Comparison of ENCODE assay signal across 15 cellular contexts in genomic region chr15:36645106-36645505, GRCh38.
DNase-seq lines count a peak whose midpoint lies in the region; ATAC-seq, FAIRE-seq and TF ChIP-seq lines count a peak whose summit lies in the region.
"Had no signal": no experiment of that assay in that cellular context is flagged by ENCODE, and none has a peak within 500 bp of the region (broad histone marks: within the 10 kb centered on the region; RNA-seq: fewer than 3 reads in every experiment).

No MANE protein-coding gene starts in this region.

- peaks cover 0 to 26% (median 0%) of the 10 kb centered on the region in 9 donors for H3K36me3 ChIP-seq in heart left ventricle
- H3K36me3 ChIP-seq in right atrium auricular region = no peaks in the 10 kb centered on the region
- no peaks in the 10 kb centered on the region for H3K36me3 ChIP-seq in upper lobe of right lung

- H3K27ac Mint-ChIP-seq in activated T-helper 2 cell treated with anti-CD3 and anti-CD28 coated beads, Interferon-gamma antibody, Interleukin-2, Interleukin-4, amounts not matched to agents 10 μg/mL and 5 μg/mL and 100 μg/mL, durations not matched to agents 14 hours and 24 hours and 36 hours = no peak overlapping the region
- H3K27ac Mint-ChIP-seq: activated CD4-positive, alpha-beta T cell treated with anti-CD3 and anti-CD28 coated beads, Interleukin-2, amount 10 ng/mL, durations not matched to agents 7 days and 5 days; T-helper 17 cell had no signal

- no peak for ATAC-seq in heart left ventricle
- no peak for ATAC-seq in upper lobe of right lung
- ATAC-seq: T-helper 17 cell had no signal

- H3K27me3 ChIP-seq in heart left ventricle (no peaks in the 10 kb centered on the region), right atrium auricular region (no peaks in the 10 kb centered on the region), upper lobe of right lung (no peaks in the 10 kb centered on the region)

- TF ChIP-seq POLR2A in heart left ventricle (IDR thresholded peaks at IDR 0.05) = no peak

- FAIRE-seq in RCC 7860 (lab: Jason Lieb, UNC) = peak; percentile 50

- intact Hi-C loops in heart left ventricle (cut with DNase I) (loop anchor here in 2 of 10 donors (5.0 to 10.0 kb wide), 2 partner anchors 140 to 1128 kb away; no protein-coding TSS in a partner anchor), upper lobe of right lung (cut with DNase I) (no loop called here)
- intact Hi-C loops in activated T-helper 2 cell treated with anti-CD3 and anti-CD28 coated beads, Interferon-gamma antibody, Interleukin-2, Interleukin-4, amounts not matched to agents 10 μg/mL and 5 μg/mL and 100 μg/mL, durations not matched to agents 14 hours and 24 hours and 36 hours (cut with micrococcal nuclease) = no loop called here

- H3K4me3 ChIP-seq in heart left ventricle = no peak overlapping the region
- H3K4me3 ChIP-seq in right atrium auricular region = no peak overlapping the region
- no peak overlapping the region for H3K4me3 ChIP-seq in fibroblast of the aortic adventitia (ENCODE audit: low read depth, low read length)
- H3K4me3 ChIP-seq in upper lobe of right lung = no peak overlapping the region

- no peaks in the 10 kb centered on the region for H3K36me3 Mint-ChIP-seq in activated T-helper 2 cell treated with anti-CD3 and anti-CD28 coated beads, Interferon-gamma antibody, Interleukin-2, Interleukin-4, amounts not matched to agents 10 μg/mL and 5 μg/mL and 100 μg/mL, durations not matched to agents 14 hours and 24 hours and 36 hours (ENCODE audit: low read depth)

- H3K4me3 Mint-ChIP-seq in activated T-helper 2 cell treated with anti-CD3 and anti-CD28 coated beads, Interferon-gamma antibody, Interleukin-2, Interleukin-4, amounts not matched to agents 10 μg/mL and 5 μg/mL and 100 μg/mL, durations not matched to agents 14 hours and 24 hours and 36 hours (ENCODE audit: low read depth) = no peak overlapping the region
- H3K4me3 Mint-ChIP-seq: activated CD4-positive, alpha-beta T cell treated with anti-CD3 and anti-CD28 coated beads, Interleukin-2, amount 10 ng/mL, durations not matched to agents 7 days and 5 days; T-helper 17 cell had no signal

- no peak overlapping the region for H3K27ac ChIP-seq in heart left ventricle
- H3K27ac ChIP-seq in right atrium auricular region = no peak overlapping the region
- H3K27ac ChIP-seq in upper lobe of right lung = no peak overlapping the region
- H3K27ac ChIP-seq: parathyroid adenoma had no signal

- H3K27me3 Mint-ChIP-seq in activated T-helper 2 cell treated with anti-CD3 and anti-CD28 coated beads, Interferon-gamma antibody, Interleukin-2, Interleukin-4, amounts not matched to agents 10 μg/mL and 5 μg/mL and 100 μg/mL, durations not matched to agents 14 hours and 24 hours and 36 hours (ENCODE audit: low read depth) = no peaks in the 10 kb centered on the region
- H3K27me3 Mint-ChIP-seq: activated CD4-positive, alpha-beta T cell treated with anti-CD3 and anti-CD28 coated beads, Interleukin-2, amount 10 ng/mL, durations not matched to agents 7 days and 5 days; T-helper 17 cell had no signal

- 55 to 66% (median 56%) methylated on average over 1 of the region's 1 CpG for WGBS in heart left ventricle, 4 donors

- TF ChIP-seq CTCF in heart left ventricle (IDR thresholded peaks at IDR 0.05) (peak in 8 of 12 donors; percentile 12 to 33 (median 18)), right atrium auricular region (IDR thresholded peaks at IDR 0.05) (peak in 1 of 2 donors; percentile 31), fibroblast of the aortic adventitia (IDR thresholded peaks at IDR 0.05; ENCODE audit: insufficient read depth, low read length) (peak; percentile 26), upper lobe of right lung (IDR thresholded peaks at IDR 0.05) (peak; percentile 24)

- H3K4me1 ChIP-seq in heart left ventricle (peaks cover 0 to 10% (median 0%) of the 10 kb centered on the region in 12 donors), right atrium auricular region (no peaks in the 10 kb centered on the region), upper lobe of right lung (no peaks in the 10 kb centered on the region)
- H3K4me1 ChIP-seq: parathyroid adenoma had no signal

- H3K9me3 Mint-ChIP-seq in activated T-helper 2 cell treated with anti-CD3 and anti-CD28 coated beads, Interferon-gamma antibody, Interleukin-2, Interleukin-4, amounts not matched to agents 10 μg/mL and 5 μg/mL and 100 μg/mL, durations not matched to agents 14 hours and 24 hours and 36 hours = no peaks in the 10 kb centered on the region
- H3K9me3 Mint-ChIP-seq: activated CD4-positive, alpha-beta T cell treated with anti-CD3 and anti-CD28 coated beads, Interleukin-2, amount 10 ng/mL, durations not matched to agents 7 days and 5 days had no signal

- H3K9me3 ChIP-seq in heart left ventricle = no peaks in the 10 kb centered on the region
- H3K9me3 ChIP-seq in right atrium auricular region = no peaks in the 10 kb centered on the region
- H3K9me3 ChIP-seq in upper lobe of right lung = no peaks in the 10 kb centered on the region

- DNase-seq in heart left ventricle = no peak
- no peak for DNase-seq in right atrium auricular region (ENCODE audit: low spot score)
- no peak for DNase-seq in RCC 7860 (ENCODE audit: low spot score)
- peak; percentile 48 for DNase-seq in fibroblast of the aortic adventitia (ENCODE audit: low read depth)
- no peak for DNase-seq in upper lobe of right lung
- DNase-seq in NCI-H2196 (lab: John Stamatoyannopoulos, UW; ENCODE audit: unreplicated experiment) = no peak
- no peak for DNase-seq in cortex of kidney (lab: John Stamatoyannopoulos, UW)
- no peak for DNase-seq in activated T-helper 2 cell treated with anti-CD3 and anti-CD28 coated beads, Interferon-gamma antibody, Interleukin-2, Interleukin-4, amounts not matched to agents 10 μg/mL and 5 μg/mL and 100 μg/mL, durations not matched to agents 14 hours and 24 hours and 36 hours (ENCODE audit: low spot score)
- DNase-seq: activated CD4-positive, alpha-beta T cell treated with anti-CD3 and anti-CD28 coated beads, Interleukin-2, amount 10 ng/mL, durations not matched to agents 7 days and 5 days; activated T-cell treated with anti-CD3 and anti-CD28 coated beads, Interleukin-2, amount 50 U/mL, for 48 hours; DND-41; NCI-H1092; stimulated activated CD4-positive, alpha-beta T cell treated with anti-CD3 and anti-CD28 coated beads, Interleukin-15, amount 100 ng/mL, for 24 hours; T-helper 17 cell had no signal

- H3K4me1 Mint-ChIP-seq in activated T-helper 2 cell treated with anti-CD3 and anti-CD28 coated beads, Interferon-gamma antibody, Interleukin-2, Interleukin-4, amounts not matched to agents 10 μg/mL and 5 μg/mL and 100 μg/mL, durations not matched to agents 14 hours and 24 hours and 36 hours (ENCODE audit: low read depth) = no peaks in the 10 kb centered on the region
- H3K4me1 Mint-ChIP-seq: activated CD4-positive, alpha-beta T cell treated with anti-CD3 and anti-CD28 coated beads, Interleukin-2, amount 10 ng/mL, durations not matched to agents 7 days and 5 days had no signal
